8 cellular contexts compared by ENCODE assay signal in the genomic region with DNA sequence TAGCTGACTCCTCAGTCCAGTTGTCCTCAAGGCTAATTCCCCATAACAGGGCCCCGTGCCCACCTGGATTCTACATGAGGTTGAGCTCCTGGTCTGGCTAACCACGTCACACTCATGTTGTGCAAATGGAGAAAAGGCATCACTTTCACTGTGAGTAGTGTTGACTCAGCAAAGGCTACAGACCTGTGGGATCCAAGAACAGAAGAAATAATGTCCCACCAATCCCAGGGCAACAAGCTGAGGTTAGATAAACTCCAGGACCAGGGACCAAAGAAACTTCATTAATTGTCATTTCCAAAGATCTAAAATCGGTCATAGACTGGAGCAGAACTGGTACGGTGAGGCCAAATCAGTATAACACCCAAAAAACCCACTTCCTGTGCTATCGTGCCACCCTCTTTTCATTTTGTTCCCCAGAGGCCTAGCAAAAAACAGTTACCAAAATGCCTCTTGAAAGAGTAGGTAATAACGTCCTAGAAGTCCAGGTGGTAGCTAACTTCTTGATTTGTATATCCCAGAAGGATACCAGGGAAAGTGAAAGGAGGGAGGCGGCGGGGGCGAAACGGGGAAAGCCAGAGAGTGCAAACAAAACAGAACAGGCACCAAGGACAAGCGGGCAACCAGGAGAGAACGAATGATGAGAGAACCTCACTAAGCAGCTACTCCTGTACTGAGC. TPM values are rescaled to one million over a fixed set of nuclear protein-coding genes. Genes with fewer than 3 reads are reported as not detected.
DNase-seq lines count a peak whose midpoint lies in the region; ATAC-seq and TF ChIP-seq lines count a peak whose summit lies in the region.

No MANE protein-coding gene starts in this region.

- H3K27me3 ChIP-seq in SJCRH30 (no peaks in the 10 kb centered on the region), body of pancreas (no peaks in the 10 kb centered on the region)

- ATAC-seq in GM18867 (IDR thresholded peaks at IDR 0.05; ENCODE audit: unreplicated experiment) (peak; percentile 33), body of pancreas (no peak), HG02970 (IDR thresholded peaks at IDR 0.05; ENCODE audit: low FRiP score, unreplicated experiment) (no peak)

- peak overlapping the region; percentile 95 for H3K4me3 Mint-ChIP-seq in T-helper 2 cell treated with Interferon-gamma antibody and Interleukin-4, amounts not matched to agents 5 μg/mL and 100 μg/mL, for 36 hours
- H3K4me3 Mint-ChIP-seq in chondrocyte (ENCODE audit: unreplicated experiment) = peak overlapping the region; percentile 98

- H3K4me1 Mint-ChIP-seq in T-helper 2 cell treated with Interferon-gamma antibody and Interleukin-4, amounts not matched to agents 5 μg/mL and 100 μg/mL, for 36 hours (ENCODE audit: low read depth) = peaks cover 46% of the 10 kb centered on the region
- peaks cover 44% of the 10 kb centered on the region for H3K4me1 Mint-ChIP-seq in chondrocyte (ENCODE audit: low read depth)

- H3K9me3 ChIP-seq in SJCRH30 (replicated peaks) (no peaks in the 10 kb centered on the region), body of pancreas (no peaks in the 10 kb centered on the region)

- WGBS in body of pancreas, 2 donors = 22 to 37% methylated on average over 11 to 12 of the region's 12 CpGs

- H3K4me3 ChIP-seq in skin epidermis (peak overlapping the region in 6 of 7 experiments; percentile 7 to 96 (median 90)), SJCRH30 (no peak overlapping the region), body of pancreas (no peak overlapping the region)

- peak; percentile 75 for DNase-seq in T-helper 2 cell treated with Interferon-gamma antibody and Interleukin-4, amounts not matched to agents 5 μg/mL and 100 μg/mL, for 36 hours (ENCODE audit: low spot score)
- DNase-seq in chondrocyte (ENCODE audit: low spot score) = no peak
- DNase-seq in SJCRH30 = no peak
- DNase-seq in body of pancreas = no peak
- no peak for DNase-seq in EL

- H3K27ac ChIP-seq in skin epidermis = peak overlapping the region in 19 of 21 experiments; percentile 7 to 99 (median 95)
- H3K27ac ChIP-seq in SJCRH30 = no peak overlapping the region
- H3K27ac ChIP-seq in body of pancreas = peak overlapping the region in 2 of 4 donors; percentile 92 to 95

- H3K36me3 ChIP-seq in SJCRH30 (no peaks in the 10 kb centered on the region), body of pancreas (replicated peaks in 1 of 2; ENCODE audit: insufficient read depth in 1 of 2, low read depth in 2 of 2) (peaks cover 0 to 14% of the 10 kb centered on the region in 2 donors)

- TF ChIP-seq POLR2A in body of pancreas (IDR thresholded peaks at IDR 0.05) = no peak

- no peak for TF ChIP-seq CTCF in chondrocyte (IDR thresholded peaks at IDR 0.05)
- TF ChIP-seq CTCF in body of pancreas (IDR thresholded peaks at IDR 0.05) = no peak

- peak overlapping the region; percentile 96 for H3K27ac Mint-ChIP-seq in T-helper 2 cell treated with Interferon-gamma antibody and Interleukin-4, amounts not matched to agents 5 μg/mL and 100 μg/mL, for 36 hours
- peak overlapping the region; percentile 66 for H3K27ac Mint-ChIP-seq in chondrocyte (ENCODE audit: unreplicated experiment)

- peaks cover 47% of the 10 kb centered on the region for H3K36me3 Mint-ChIP-seq in T-helper 2 cell treated with Interferon-gamma antibody and Interleukin-4, amounts not matched to agents 5 μg/mL and 100 μg/mL, for 36 hours (ENCODE audit: low read depth)
- peaks cover 12% of the 10 kb centered on the region for H3K36me3 Mint-ChIP-seq in chondrocyte (ENCODE audit: low read depth)

- no peaks in the 10 kb centered on the region for H3K9me3 Mint-ChIP-seq in T-helper 2 cell treated with Interferon-gamma antibody and Interleukin-4, amounts not matched to agents 5 μg/mL and 100 μg/mL, for 36 hours
- H3K9me3 Mint-ChIP-seq in chondrocyte (ENCODE audit: low read depth) = no peaks in the 10 kb centered on the region

- H3K27me3 Mint-ChIP-seq in T-helper 2 cell treated with Interferon-gamma antibody and Interleukin-4, amounts not matched to agents 5 μg/mL and 100 μg/mL, for 36 hours (ENCODE audit: low read depth) = no peaks in the 10 kb centered on the region
- no peaks in the 10 kb centered on the region for H3K27me3 Mint-ChIP-seq in chondrocyte (ENCODE audit: low read depth)

- intact Hi-C loops in body of pancreas (cut with DNase I) = no loop called here

- H3K4me1 ChIP-seq in SJCRH30 = no peaks in the 10 kb centered on the region
- peaks cover 41% of the 10 kb centered on the region for H3K4me1 ChIP-seq in body of pancreas

RNA-seq across cellular contexts. Expression of gene PCSK7, which starts 1.4 kb away (rescaled TPM):
- 42.8 to 71.0 TPM (median 43.0 TPM) in 3 replicates for total RNA-seq in chondrocyte
- total RNA-seq in SJCRH30 (2014; rRNA removed; shearing (Covaris generic)) = 9.9 and 12.6 TPM in 2 replicates
- total RNA-seq in body of pancreas = 10 to 100 TPM; 25.9 to 86.0 TPM

RNA-seq across cellular contexts. Expression of gene RNF214, which starts 2.0 kb away (rescaled TPM):
- total RNA-seq in chondrocyte = 21.8 to 26.1 TPM (median 24.7 TPM) in 3 replicates
- total RNA-seq in SJCRH30 (2014; rRNA removed; shearing (Covaris generic)) = 9.5 and 12.4 TPM in 2 replicates
- total RNA-seq in body of pancreas = 10 to 100 TPM; 10.2 to 12.5 TPM

RNA-seq across cellular contexts. Expression of gene TAGLN, which starts 31.3 kb away (rescaled TPM):
- total RNA-seq in chondrocyte (854 to 4,666 TPM (median 4,556 TPM) in 3 replicates), body of pancreas (100 to 1,000 TPM; 124 to 372 TPM)
- 3.7 and 4.2 TPM in 2 replicates for total RNA-seq in SJCRH30 (2014; rRNA removed; shearing (Covaris generic))

RNA-seq across cellular contexts. Expression of gene SIDT2, which starts 51.9 kb away (rescaled TPM):
- total RNA-seq in chondrocyte = 32.4 to 42.5 TPM (median 38.8 TPM) in 3 replicates
- 13.7 and 15.0 TPM in 2 replicates for total RNA-seq in SJCRH30 (2014; rRNA removed; shearing (Covaris generic))
- 10 to 100 TPM; 42.0 to 88.7 TPM for total RNA-seq in body of pancreas

Comparison
In these comparisons a context has a peak if more than half of its experiments do, and no peak if none do; other contexts are left out.
1. H3K4me3 ChIP-seq: peak in skin epidermis (6 of 7); none in SJCRH30 (single experiment) and body of pancreas (0 of 2).
2. RNA of gene TAGLN, which starts 31.3 kb away (total RNA-seq): 854 to 4,666 TPM in chondrocyte and 124 to 372 TPM in body of pancreas; 3.7 to 4.2 TPM in SJCRH30; every median in the first group is over 10 times any median in the second.